9 cellular contexts compared by ENCODE assay signal in the genomic region with DNA sequence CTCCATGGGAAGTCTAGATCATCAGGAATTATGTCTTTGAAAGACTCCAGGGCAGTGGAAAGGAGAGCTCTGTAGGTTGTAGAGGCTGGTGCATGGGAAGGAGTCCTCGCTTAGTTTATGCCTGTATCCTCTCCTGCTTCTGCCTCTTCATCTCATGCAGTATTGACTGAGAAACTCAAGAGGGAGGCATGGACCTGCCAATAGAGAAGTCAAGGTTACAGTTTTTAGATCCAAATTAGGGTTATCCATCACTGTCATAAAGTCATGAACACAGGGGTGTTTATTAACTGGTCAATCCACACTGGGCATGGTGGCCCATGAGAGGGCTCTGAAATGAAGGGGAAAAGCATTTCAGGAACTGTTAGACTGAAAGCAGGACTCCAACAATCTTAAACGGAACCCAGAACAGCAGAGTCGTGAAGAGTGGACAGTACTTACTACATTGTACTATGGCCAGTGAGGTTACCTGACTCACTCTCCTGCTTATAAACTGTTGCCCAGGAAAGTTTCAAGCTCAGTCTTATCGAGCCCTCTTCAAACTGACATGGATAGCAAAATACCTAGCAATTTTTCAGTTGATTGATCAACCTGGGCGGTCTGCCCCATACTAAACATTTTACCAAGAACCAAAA. TPM values are rescaled to one million over a fixed set of nuclear protein-coding genes. Genes with fewer than 3 reads are reported as not detected.
A peak's percentile ranks its signal among the peaks of the same experiment; 100 is the strongest.
DNase-seq lines count a peak whose midpoint lies in the region; ATAC-seq and TF ChIP-seq lines count a peak whose summit lies in the region.
"Had no signal": no experiment of that assay in that cellular context is flagged by ENCODE, and none has a peak within 500 bp of the region (broad histone marks: within the 10 kb centered on the region; RNA-seq: fewer than 3 reads in every experiment).

No MANE protein-coding gene starts in this region.

- peak; percentile 82 for ATAC-seq in GM18868 (IDR thresholded peaks at IDR 0.05; ENCODE audit: unreplicated experiment)
- ATAC-seq in HG03095 (IDR thresholded peaks at IDR 0.05; ENCODE audit: unreplicated experiment) = peak; percentile 66
- ATAC-seq in HG03139 (IDR thresholded peaks at IDR 0.05; ENCODE audit: unreplicated experiment) = no peak

- DNase-seq in germinal center (ENCODE audit: low spot score) = no peak
- no peak for DNase-seq in NCI-H1048 (lab: John Stamatoyannopoulos, UW)
- no peak for DNase-seq in mesenteric fat pad (ENCODE audit: low spot score)
- DNase-seq: NCI-H1417 treated with DMSO at 0.1 percent for 48 hours had no signal

- TF ChIP-seq CTCF in C4-2B (conservative IDR thresholded peaks at IDR 0.05) (peak; percentile 33), VCaP (conservative IDR thresholded peaks at IDR 0.05) (peak; percentile 35)

- H3K27ac ChIP-seq in C4-2B (no peak overlapping the region), VCaP (peak overlapping the region; percentile 26)

RNA-seq across cellular contexts. Expression of a gene that starts 30.1 kb away (rescaled TPM):
- 47.9 TPM for total RNA-seq in mesenteric fat pad

RNA-seq across cellular contexts. Expression of a gene that starts 53.7 kb away (rescaled TPM):
- 58.2 TPM for total RNA-seq in mesenteric fat pad
